32 cellular contexts compared by ENCODE assay signal in genomic region chr5:158205992-158206391, GRCh38.
A peak's percentile ranks its signal among the peaks of the same experiment; 100 is the strongest.
DNase-seq lines count a peak whose midpoint lies in the region; ATAC-seq and TF ChIP-seq lines count a peak whose summit lies in the region.
"Had no signal": no experiment of that assay in that cellular context is flagged by ENCODE, and none has a peak within 500 bp of the region (broad histone marks: within the 10 kb centered on the region; RNA-seq: fewer than 3 reads in every experiment).

No MANE protein-coding gene starts in this region.

- WGBS in SK-N-SH (ENCODE audit: low lambda C conversion rate) = 10% methylated on average over 2 of the region's 2 CpGs
- 89% methylated on average over 2 of the region's 2 CpGs for WGBS in esophagus muscularis mucosa

- H3K4me1 ChIP-seq in SK-N-SH (ENCODE audit: control insufficient read depth in 1 of 2, insufficient read depth in 2 of 2, low read depth in 1 of 2, low read length in 1 of 2) (no peaks in the 10 kb centered on the region; a peak in 1 of 4 replicates), BE2C (peaks cover 6% of the 10 kb centered on the region; the same call in 1 of the 2 replicates), esophagus muscularis mucosa (no peaks in the 10 kb centered on the region), osteoblast (ENCODE audit: insufficient read depth, low read length) (peaks cover 4% of the 10 kb centered on the region)
- H3K4me1 ChIP-seq: A549, Caco-2 had no signal

- TF ChIP-seq POLR2A in esophagus muscularis mucosa (IDR thresholded peaks at IDR 0.05; ENCODE audit: low read depth) = no peak

- no peaks in the 10 kb centered on the region for H3K36me3 ChIP-seq in SK-N-SH (replicated peaks in 1 of 2; ENCODE audit: control insufficient read depth in 1 of 2, insufficient read depth in 2 of 2, low read length in 1 of 2)
- H3K36me3 ChIP-seq in BE2C = no peaks in the 10 kb centered on the region
- no peaks in the 10 kb centered on the region for H3K36me3 ChIP-seq in esophagus muscularis mucosa
- H3K36me3 ChIP-seq in osteoblast (ENCODE audit: insufficient read depth, low read length) = no peaks in the 10 kb centered on the region

- TF ChIP-seq EP300 in SK-N-SH (IDR thresholded peaks at IDR 0.05; ENCODE audit: borderline replicate concordance in 1 of 2, low read depth in 1 of 2, low read length in 1 of 2) (peak in 1 of 2 experiments; percentile 11; a peak in 1 of 4 replicates), esophagus muscularis mucosa (IDR thresholded peaks at IDR 0.05) (no peak)

- CTCF ChIA-PET in SK-N-SH (lab: Yijun Ruan, JAX) = no interaction called here

- no peak overlapping the region for H3K4me2 ChIP-seq in SK-N-SH
- H3K4me2 ChIP-seq in osteoblast (ENCODE audit: insufficient read depth, low read length) = no peak overlapping the region
- H3K4me2 ChIP-seq: A549; BLaER1; BLaER1 treated with 17β-estradiol and CSF1 and Interleukin-3, amounts not matched to agents 10 nM and 100 nM had no signal

- no peaks in the 10 kb centered on the region for H3F3A ChIP-seq in SK-N-SH (replicated peaks; ENCODE audit: insufficient read depth)

- no peaks in the 10 kb centered on the region for H4K20me1 ChIP-seq in SK-N-SH (ENCODE audit: insufficient read depth)
- H4K20me1 ChIP-seq in osteoblast (ENCODE audit: insufficient read depth, low read length) = no peaks in the 10 kb centered on the region
- H4K20me1 ChIP-seq: BLaER1; BLaER1 treated with 17β-estradiol and CSF1 and Interleukin-3, amounts not matched to agents 10 nM and 100 nM had no signal

- H3K9me3 ChIP-seq in SK-N-SH (no peaks in the 10 kb centered on the region), BE2C (no peaks in the 10 kb centered on the region), esophagus muscularis mucosa (no peaks in the 10 kb centered on the region), osteoblast (ENCODE audit: low read depth, low read length) (no peaks in the 10 kb centered on the region)
- H3K9me3 ChIP-seq: A549, Caco-2 had no signal

- H2AFZ ChIP-seq in SK-N-SH (ENCODE audit: low read depth) (no peak overlapping the region), osteoblast (ENCODE audit: low read length) (no peak overlapping the region)

- no peak overlapping the region for H3K27ac ChIP-seq in SK-N-SH (ENCODE audit: low read depth in 2 of 2, low read length in 1 of 2)
- H3K27ac ChIP-seq in esophagus muscularis mucosa (replicated peaks in 1 of 4) = no peak overlapping the region
- no peak overlapping the region for H3K27ac ChIP-seq in osteoblast (ENCODE audit: low read depth, low read length)
- H3K27ac ChIP-seq: 22Rv1; A549; BLaER1; BLaER1 treated with 17β-estradiol and CSF1 and Interleukin-3, amounts not matched to agents 10 nM and 100 nM; C4-2B had no signal

- H3K4me3 ChIP-seq in SK-N-SH (ENCODE audit: low read depth in 2 of 2, low read length in 1 of 2) (no peak overlapping the region), BE2C (ENCODE audit: low read depth, low read length) (no peak overlapping the region), esophagus muscularis mucosa (no peak overlapping the region), osteoblast (ENCODE audit: insufficient read depth, low read length) (no peak overlapping the region)
- H3K4me3 ChIP-seq: A549, BLaER1 had no signal

- no peak for ATAC-seq in SK-N-SH treated with all-trans-retinoic acid at 6 μM for 48 hours
- ATAC-seq in GM21423 (IDR thresholded peaks at IDR 0.05; ENCODE audit: unreplicated experiment) = no peak
- no peak for ATAC-seq in HG02981 (IDR thresholded peaks at IDR 0.05; ENCODE audit: unreplicated experiment)
- ATAC-seq: A549; CD8-positive, alpha-beta T cell had no signal

- POLR2A ChIA-PET in SK-N-SH (lab: Yijun Ruan, JAX) = interaction anchor here (0.5 kb wide), 1 partner anchor 364 kb away, joined by 3 read pairs; no protein-coding TSS in a partner anchor

- H3K27me3 ChIP-seq in SK-N-SH (ENCODE audit: insufficient read depth) (no peaks in the 10 kb centered on the region), BE2C (no peaks in the 10 kb centered on the region), esophagus muscularis mucosa (no peaks in the 10 kb centered on the region), osteoblast (ENCODE audit: insufficient read depth, low read length) (peaks cover 10% of the 10 kb centered on the region)
- H3K27me3 ChIP-seq: BLaER1; BLaER1 treated with 17β-estradiol and CSF1 and Interleukin-3, amounts not matched to agents 10 nM and 100 nM had no signal

- intact Hi-C loops in esophagus muscularis mucosa (cut with DNase I) = no loop called here

- H3K79me2 ChIP-seq in SK-N-SH (ENCODE audit: insufficient read depth) = no peaks in the 10 kb centered on the region
- H3K79me2 ChIP-seq in osteoblast (ENCODE audit: insufficient read depth, low read length) = no peaks in the 10 kb centered on the region

- TF ChIP-seq CTCF in SK-N-SH (IDR thresholded peaks at IDR 0.05) (no peak), BE2C (IDR thresholded peaks at IDR 0.05; ENCODE audit: low read depth, low read length) (no peak), esophagus muscularis mucosa (IDR thresholded peaks at IDR 0.05) (no peak), osteoblast (IDR thresholded peaks at IDR 0.05; ENCODE audit: extremely low read depth, low read depth, low read length) (no peak)

- peak; percentile 45 for DNase-seq in SK-N-SH
- DNase-seq in BE2C = peak; percentile 49
- peak; percentile 8 for DNase-seq in esophagus muscularis mucosa (ENCODE audit: extremely low spot score)
- peak; percentile 4 for DNase-seq in osteoblast (ENCODE audit: insufficient read length, low spot score, missing footprints)
- no peak for DNase-seq in HPDE6-E6E7 (ENCODE audit: extremely low spot score)
- DNase-seq: 8988T; ACHN; AML-193; C1 segment of cervical spinal cord; Caco-2; Calu3; CD4-positive, alpha-beta memory T cell; CD4-positive, alpha-beta T cell; CD4-positive, CD25-positive, alpha-beta regulatory T cell; CD8-positive, alpha-beta memory T cell; CD8-positive, alpha-beta T cell; COR-L47; DMS 273 treated with DMSO at 0.1 percent for 48 hours; DMS153; DMS53; DMS79; DMS79 treated with DMSO at 0.1 percent for 48 hours; DND-41; EL had no signal

- TF ChIP-seq RAD21 in SK-N-SH (IDR thresholded peaks at IDR 0.05; ENCODE audit: low read length) = no peak

- no peaks in the 10 kb centered on the region for H3K9me2 ChIP-seq in SK-N-SH

- no peak overlapping the region for H3K9ac ChIP-seq in SK-N-SH
- H3K9ac ChIP-seq: BLaER1; BLaER1 treated with 17β-estradiol and CSF1 and Interleukin-3, amounts not matched to agents 10 nM and 100 nM had no signal

TF ChIP-seq in SK-N-SH, 30 proteins besides CTCF, POLR2A, EP300 and RAD21:
- TF ChIP-seq SIN3A (IDR thresholded peaks at IDR 0.05; ENCODE audit: borderline replicate concordance, low read depth, low read length) (no peak), GATA2 (CRISPR knock-in tag; IDR thresholded peaks at IDR 0.05) (no peak), POLR2AphosphoS5 (IDR thresholded peaks at IDR 0.05; ENCODE audit: low read depth, low read length) (no peak), RCOR1 (IDR thresholded peaks at IDR 0.05; ENCODE audit: low read length) (no peak), IRF3 (IDR thresholded peaks at IDR 0.05; ENCODE audit: low read depth, low read length) (no peak), YY1 (IDR thresholded peaks at IDR 0.05; ENCODE audit: low read depth) (no peak), ELF1 (IDR thresholded peaks at IDR 0.05) (no peak), TEAD4 (IDR thresholded peaks at IDR 0.05; ENCODE audit: borderline replicate concordance, insufficient read depth) (no peak), CHD2 (IDR thresholded peaks at IDR 0.05; ENCODE audit: low read length, partially characterized antibody) (no peak)

TF ChIP-seq in SK-N-SH treated with all-trans-retinoic acid at 6 μM for 48 hours, 23 proteins besides CTCF, POLR2A, EP300 and RAD21 (continues in another document):
- no peak for TF ChIP-seq POU6F1 (CRISPR knock-in tag; IDR thresholded peaks at IDR 0.05; ENCODE audit: borderline replicate concordance, low read depth)
- TF ChIP-seq TSHZ2 (CRISPR knock-in tag; IDR thresholded peaks at IDR 0.05) = no peak
- no peak for TF ChIP-seq ARNTL (CRISPR knock-in tag; IDR thresholded peaks at IDR 0.05; ENCODE audit: borderline replicate concordance, low read depth)
